Comparison of ENCODE assay signal across 12 cellular contexts in genomic region chr12:106378788-106379187, GRCh38.
"Had no signal": no experiment of that assay in that cellular context is flagged by ENCODE, and none has a peak within 500 bp of the region (broad histone marks: within the 10 kb centered on the region; RNA-seq: fewer than 3 reads in every experiment).

No MANE protein-coding gene starts in this region.

- DNase-seq: activated CD4-positive, alpha-beta T cell treated with anti-CD3 and anti-CD28 coated beads, Interleukin-2, amount 50 U/mL, for 48 hours; activated naive CD4-positive, alpha-beta T cell treated with anti-CD3 and anti-CD28 coated beads for 36 hours; amniotic stem cell; caudate nucleus; islet precursor cell; left lung; mammary epithelial cell; naive B cell; ovary; spleen had no signal

- H3K27ac Mint-ChIP-seq: activated naive CD4-positive, alpha-beta T cell treated with anti-CD3 and anti-CD28 coated beads for 36 hours; naive B cell had no signal

- H3K9me3 ChIP-seq: left lung, ovary, thoracic aorta had no signal

- H3K4me1 Mint-ChIP-seq: naive B cell had no signal

- H3K4me3 Mint-ChIP-seq: activated naive CD4-positive, alpha-beta T cell treated with anti-CD3 and anti-CD28 coated beads for 36 hours; naive B cell had no signal

- ATAC-seq: left lung, sciatic nerve had no signal

- H3K9me3 Mint-ChIP-seq: activated naive CD4-positive, alpha-beta T cell treated with anti-CD3 and anti-CD28 coated beads for 36 hours had no signal
